Comparison of ENCODE assay signal across 8 cellular contexts in genomic region chr5:321233-321725, GRCh38. TPM values are rescaled to one million over a fixed set of nuclear protein-coding genes. Genes with fewer than 3 reads are reported as not detected.
DNase-seq lines count a peak whose midpoint lies in the region; ATAC-seq, FAIRE-seq and TF ChIP-seq lines count a peak whose summit lies in the region.

TSS of gene AHRR (plus strand) at chr5:321714. CDS start at chr5:343903, 22,189 bp downstream.

- H3K9me3 ChIP-seq in pancreas = no peaks in the 10 kb centered on the region

- ATAC-seq in HG02870 (IDR thresholded peaks at IDR 0.05; ENCODE audit: unreplicated experiment) = peak; percentile 44
- peak; percentile 80 to 91 (median 85) for ATAC-seq in pancreas

- no peaks in the 10 kb centered on the region for H3K36me3 ChIP-seq in pancreas

- FAIRE-seq in GM12891 (lab: Jason Lieb, UNC) (peak; percentile 68), pancreas (lab: Jason Lieb, UNC) (no peak)

- peak within 1 kb of the TSS; percentile 15 to 56 (median 24) for H3K4me3 ChIP-seq in pancreas

- no peak for TF ChIP-seq POLR2A in GM12891 (IDR thresholded peaks at IDR 0.05; ENCODE audit: low read depth, low read length)

- peak in 2 of 4 donors; percentile 11 to 17 for TF ChIP-seq CTCF in pancreas (IDR thresholded peaks at IDR 0.05)

- peaks cover 0 to 12% (median 3%) of the 10 kb centered on the region in 4 donors for H3K27me3 ChIP-seq in pancreas

- DNase-seq in AG08395 (ENCODE audit: low spot score) (peak; percentile 93), GM12891 (ENCODE audit: insufficient read length, low spot score) (peak; percentile 88), NCI-H460 (ENCODE audit: extremely low read depth, low read depth) (peak; percentile 66), glomerular visceral epithelial cell (ENCODE audit: extremely low spot score) (peak; percentile 79), pancreas (peak in 3 of 6 donors; percentile 47 to 85 (median 81)), C1 segment of cervical spinal cord (lab: John Stamatoyannopoulos, UW) (no peak)
- peak; percentile 20 for DNase-seq in activated effector memory CD4-positive, alpha-beta T cell treated with Interleukin-2 at 50 U/mL for 16 hours

- H3K4me1 ChIP-seq in pancreas = peaks cover 0 to 13% (median 13%) of the 10 kb centered on the region in 3 donors

- intact Hi-C loops in pancreas (cut with DNase I) = no loop called here

- WGBS in pancreas, 2 donors = 0% methylated on average over 44 to 51 of the region's 51 CpGs

- H3K27ac ChIP-seq in pancreas = no peak within 1 kb of the TSS

TF ChIP-seq in GM12891, 5 proteins besides CTCF, POLR2A, EP300 and RAD21:
- TF ChIP-seq PAX5 (IDR thresholded peaks at IDR 0.05; ENCODE audit: insufficient read depth, low read length, severe bottlenecking) = no peak
- TF ChIP-seq POLR2AphosphoS5 (IDR thresholded peaks at IDR 0.05; ENCODE audit: low read depth, low read length) = no peak
- no peak for TF ChIP-seq TAF1 (IDR thresholded peaks at IDR 0.05; ENCODE audit: low read depth, low read length)
- no peak for TF ChIP-seq POU2F2 (IDR thresholded peaks at IDR 0.05; ENCODE audit: low read depth, low read length)

RNA-seq across cellular contexts. Expression of gene AHRR, which starts in this region (rescaled TPM):
- 33.3 TPM for polyA plus RNA-seq in GM12891 (2012; ENCODE audit: low read depth, missing spikeins)
- total RNA-seq in NCI-H460 (2014; rRNA removed; shearing (Covaris generic)) = 3.2 and 3.7 TPM in 2 replicates
- polyA plus RNA-seq in NCI-H460 (2014; cell fraction: nucleus; rRNA removed) = 1.6 and 5.2 TPM in 2 replicates
- under 1 TPM; 0.34 to 0.92 (median 0.67) TPM for total RNA-seq in pancreas
- polyA plus RNA-seq in pancreas = 1 to 10 TPM in 1 of 2 donors, under 1 TPM in 1; 0.61 to 1.7 TPM

Comparison
In these comparisons a context has a peak if more than half of its experiments do, and no peak if none do; other contexts are left out.
1. DNase-seq: peak in AG08395 (single experiment), GM12891 (single experiment), NCI-H460 (single experiment), activated effector memory CD4-positive, alpha-beta T cell treated with Interleukin-2 at 50 U/mL for 16 hours (single experiment) and glomerular visceral epithelial cell (single experiment); none in C1 segment of cervical spinal cord (0 of 14).